1 cellular context compared by ENCODE assay signal in the genomic region with DNA sequence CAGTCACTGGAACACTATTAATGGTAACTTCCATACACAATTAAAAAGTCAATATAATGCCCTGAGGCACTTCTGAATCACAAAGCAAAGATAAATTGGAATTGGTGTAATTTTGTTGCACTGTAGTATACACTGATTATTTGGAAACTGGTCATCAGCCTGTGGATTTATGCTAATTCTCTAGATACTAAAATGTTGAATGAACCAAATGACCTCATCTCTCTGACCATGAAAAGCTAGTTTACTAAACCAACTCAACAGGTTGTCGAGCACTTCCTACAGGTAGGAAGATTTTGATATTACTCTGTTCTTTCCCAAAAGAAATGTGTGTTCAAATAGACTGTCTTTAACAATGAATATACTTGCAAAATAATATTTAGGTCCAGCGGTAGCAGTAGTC.
TF ChIP-seq lines count a peak whose summit lies in the region.

No MANE protein-coding gene starts in this region.

TF ChIP-seq in neural cell, 6 proteins besides CTCF, POLR2A, EP300 and RAD21 (continued from another document):
- TF ChIP-seq, protein P1, sequence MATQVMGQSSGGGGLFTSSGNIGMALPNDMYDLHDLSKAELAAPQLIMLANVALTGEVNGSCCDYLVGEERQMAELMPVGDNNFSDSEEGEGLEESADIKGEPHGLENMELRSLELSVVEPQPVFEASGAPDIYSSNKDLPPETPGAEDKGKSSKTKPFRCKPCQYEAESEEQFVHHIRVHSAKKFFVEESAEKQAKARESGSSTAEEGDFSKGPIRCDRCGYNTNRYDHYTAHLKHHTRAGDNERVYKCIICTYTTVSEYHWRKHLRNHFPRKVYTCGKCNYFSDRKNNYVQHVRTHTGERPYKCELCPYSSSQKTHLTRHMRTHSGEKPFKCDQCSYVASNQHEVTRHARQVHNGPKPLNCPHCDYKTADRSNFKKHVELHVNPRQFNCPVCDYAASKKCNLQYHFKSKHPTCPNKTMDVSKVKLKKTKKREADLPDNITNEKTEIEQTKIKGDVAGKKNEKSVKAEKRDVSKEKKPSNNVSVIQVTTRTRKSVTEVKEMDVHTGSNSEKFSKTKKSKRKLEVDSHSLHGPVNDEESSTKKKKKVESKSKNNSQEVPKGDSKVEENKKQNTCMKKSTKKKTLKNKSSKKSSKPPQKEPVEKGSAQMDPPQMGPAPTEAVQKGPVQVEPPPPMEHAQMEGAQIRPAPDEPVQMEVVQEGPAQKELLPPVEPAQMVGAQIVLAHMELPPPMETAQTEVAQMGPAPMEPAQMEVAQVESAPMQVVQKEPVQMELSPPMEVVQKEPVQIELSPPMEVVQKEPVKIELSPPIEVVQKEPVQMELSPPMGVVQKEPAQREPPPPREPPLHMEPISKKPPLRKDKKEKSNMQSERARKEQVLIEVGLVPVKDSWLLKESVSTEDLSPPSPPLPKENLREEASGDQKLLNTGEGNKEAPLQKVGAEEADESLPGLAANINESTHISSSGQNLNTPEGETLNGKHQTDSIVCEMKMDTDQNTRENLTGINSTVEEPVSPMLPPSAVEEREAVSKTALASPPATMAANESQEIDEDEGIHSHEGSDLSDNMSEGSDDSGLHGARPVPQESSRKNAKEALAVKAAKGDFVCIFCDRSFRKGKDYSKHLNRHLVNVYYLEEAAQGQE (IDR thresholded peaks at IDR 0.05; ENCODE audit: borderline replicate concordance): no peak
